1 cellular context compared by ENCODE assay signal in genomic region chr20:38429301-38429700, GRCh38.
TF ChIP-seq lines count a peak whose summit lies in the region.

No MANE protein-coding gene starts in this region.

TF ChIP-seq in WTC11, 78 proteins besides CTCF, POLR2A, EP300 and RAD21:
- TF ChIP-seq PRDM15 (CRISPR knock-in tag; IDR thresholded peaks at IDR 0.05), result no peak
